ENCODE assay signal across 8 cellular contexts in the genomic region with DNA sequence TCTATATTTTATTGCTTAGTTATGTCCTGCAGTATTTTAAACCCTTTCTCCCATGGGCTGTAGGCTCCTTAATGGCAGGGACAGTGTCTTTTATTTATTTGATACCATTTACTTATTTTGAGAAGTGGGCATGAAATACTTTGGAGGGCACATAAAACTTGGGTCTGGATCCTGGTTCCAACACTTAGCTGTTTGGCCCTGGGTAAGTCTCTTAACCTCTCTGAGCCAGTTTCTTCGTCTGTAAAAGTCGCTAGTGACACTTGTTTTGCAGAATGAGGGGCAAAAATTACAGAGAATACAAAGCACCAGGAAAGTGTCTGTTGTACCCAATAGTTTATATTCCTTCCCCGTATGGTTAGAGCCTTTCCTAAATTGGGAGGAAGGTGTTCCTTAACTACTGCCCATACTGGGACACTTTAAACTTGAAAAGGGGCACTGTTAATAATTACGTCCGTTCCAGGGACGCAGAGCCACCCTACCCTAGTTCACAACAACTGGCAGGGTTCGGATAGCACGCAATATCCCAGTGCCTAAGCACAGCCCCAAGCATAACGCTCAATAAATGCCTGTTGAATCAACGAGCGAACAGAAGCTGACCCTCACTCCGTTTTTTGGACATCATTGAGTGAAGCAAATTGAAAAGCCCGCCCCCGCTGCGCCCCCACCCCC.
DNase-seq lines count a peak whose midpoint lies in the region; ATAC-seq and TF ChIP-seq lines count a peak whose summit lies in the region.

No MANE protein-coding gene starts in this region.

- POLR2A ChIA-PET in GM10248 (lab: Yijun Ruan, JAX): no interaction called here

- no peaks in the 10 kb centered on the region for H3K9me3 Mint-ChIP-seq in dendritic cell treated with granulocyte-macrophage colony-stimulating factor and Interleukin-4, amounts not matched to agents 40 ng/mL and 50 ng/mL, for 4 days
- no peaks in the 10 kb centered on the region for H3K9me3 Mint-ChIP-seq in nephron

- H3K27me3 Mint-ChIP-seq in dendritic cell treated with granulocyte-macrophage colony-stimulating factor and Interleukin-4, amounts not matched to agents 40 ng/mL and 50 ng/mL, for 4 days: no peaks in the 10 kb centered on the region
- no peaks in the 10 kb centered on the region for H3K27me3 Mint-ChIP-seq in nephron (ENCODE audit: low read depth)

- H3K9ac ChIP-seq in BLaER1 (peak overlapping the region; percentile 69; the same call in 1 of the 2 replicates), KMS-11 (peak overlapping the region; percentile 38; the same call in 1 of the 2 replicates)

- H3K27ac ChIP-seq in BLaER1 (peak overlapping the region; percentile 98), KMS-11 (peak overlapping the region; percentile 96)

- H3K4me2 ChIP-seq in BLaER1 (peak overlapping the region; percentile 98), KMS-11 (peak overlapping the region; percentile 97)

- CTCF ChIA-PET in GM10248 (lab: Yijun Ruan, JAX): no interaction called here

- H3K4me1 ChIP-seq in BLaER1: peaks cover 87% of the 10 kb centered on the region
- peaks cover 74% of the 10 kb centered on the region for H3K4me1 ChIP-seq in KMS-11 (ENCODE audit: low read depth, poor library complexity, severe bottlenecking)

- H4K20me1 ChIP-seq in BLaER1 (no peaks in the 10 kb centered on the region), KMS-11 (ENCODE audit: insufficient read depth) (no peaks in the 10 kb centered on the region)

- H3K4me1 Mint-ChIP-seq in dendritic cell treated with granulocyte-macrophage colony-stimulating factor and Interleukin-4, amounts not matched to agents 40 ng/mL and 50 ng/mL, for 4 days (ENCODE audit: low read depth): peaks cover 61% of the 10 kb centered on the region
- H3K4me1 Mint-ChIP-seq in nephron: peaks cover 40% of the 10 kb centered on the region

- no peaks in the 10 kb centered on the region for H3K9me3 ChIP-seq in BLaER1

- H2AFZ ChIP-seq in KMS-11 (ENCODE audit: low read depth): peak overlapping the region; percentile 77; the same call in 1 of the 2 replicates

- H3K27me3 ChIP-seq in BLaER1 (no peaks in the 10 kb centered on the region), KMS-11 (ENCODE audit: insufficient read depth, low read depth) (no peaks in the 10 kb centered on the region)

- H3K27ac Mint-ChIP-seq in dendritic cell treated with granulocyte-macrophage colony-stimulating factor and Interleukin-4, amounts not matched to agents 40 ng/mL and 50 ng/mL, for 4 days: peak overlapping the region; percentile 89
- H3K27ac Mint-ChIP-seq in nephron: peak overlapping the region; percentile 98 to 99 (median 99)

- peak overlapping the region; percentile 82 for H3K4me3 Mint-ChIP-seq in dendritic cell treated with granulocyte-macrophage colony-stimulating factor and Interleukin-4, amounts not matched to agents 40 ng/mL and 50 ng/mL, for 4 days
- peak overlapping the region; percentile 88 to 91 (median 91) for H3K4me3 Mint-ChIP-seq in nephron

- H3K36me3 Mint-ChIP-seq in dendritic cell treated with granulocyte-macrophage colony-stimulating factor and Interleukin-4, amounts not matched to agents 40 ng/mL and 50 ng/mL, for 4 days (ENCODE audit: low read depth): no peaks in the 10 kb centered on the region
- no peaks in the 10 kb centered on the region for H3K36me3 Mint-ChIP-seq in nephron (ENCODE audit: low read depth)

- H3K4me3 ChIP-seq in BLaER1 (peak overlapping the region; percentile 82), KMS-11 (IDR thresholded peaks at IDR 0.05; ENCODE audit: insufficient read depth, low read depth, low read length) (no peak overlapping the region)

- intact Hi-C loops in dendritic cell treated with granulocyte-macrophage colony-stimulating factor and Interleukin-4, amounts not matched to agents 40 ng/mL and 50 ng/mL, for 4 days (cut with micrococcal nuclease): loop anchor here (1.0 kb wide), 1 partner anchor 43 kb away; a partner anchor contains a TSS
- intact Hi-C loops in head of caudate nucleus (cut with DNase I): no loop called here

- no peak for DNase-seq in GM10248 (ENCODE audit: extremely low spot score)
- no peak for DNase-seq in Ammon's horn (ENCODE audit: low spot score)
- DNase-seq in head of caudate nucleus: no peak

- TF ChIP-seq CTCF in KMS-11 (conservative IDR thresholded peaks at IDR 0.05; ENCODE audit: low read depth, low read length): no peak
- no peak for TF ChIP-seq CTCF in nephron (IDR thresholded peaks at IDR 0.05; ENCODE audit: unreplicated experiment in 3 of 3)
- no peak for TF ChIP-seq CTCF in GM10248 (IDR thresholded peaks at IDR 0.05; ENCODE audit: control extremely low read depth, extremely low read depth, low read depth, missing control alignments)

- no peaks in the 10 kb centered on the region for H3K79me2 ChIP-seq in KMS-11 (ENCODE audit: insufficient read depth, low read depth)

- no peak for ATAC-seq in GM21619 (IDR thresholded peaks at IDR 0.05; ENCODE audit: unreplicated experiment)

- H3K36me3 ChIP-seq in BLaER1 (no peaks in the 10 kb centered on the region), KMS-11 (ENCODE audit: insufficient read depth) (no peaks in the 10 kb centered on the region)
